Comparison of ENCODE assay signal across 8 cellular contexts in the genomic region with DNA sequence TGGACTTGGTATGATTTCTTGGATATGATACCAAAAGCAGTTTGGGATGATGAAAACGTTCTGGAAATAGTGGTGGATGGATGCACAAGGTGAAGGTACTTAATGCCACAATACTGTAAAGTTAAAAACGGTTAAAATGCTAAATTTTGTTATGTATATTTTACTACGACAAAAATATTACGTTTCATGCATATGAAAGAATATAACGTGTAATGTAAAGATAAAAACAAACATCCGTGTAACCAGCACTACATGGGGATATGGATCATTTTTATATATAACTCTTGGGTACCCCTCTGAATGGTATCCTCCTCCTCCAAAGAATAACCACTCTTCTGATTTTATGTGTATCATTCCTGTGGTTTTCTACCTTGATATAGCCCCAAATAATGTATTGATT. TPM values are rescaled to one million over a fixed set of nuclear protein-coding genes. Genes with fewer than 3 reads are reported as not detected.
A peak's percentile ranks its signal among the peaks of the same experiment; 100 is the strongest.
DNase-seq lines count a peak whose midpoint lies in the region; ATAC-seq and TF ChIP-seq lines count a peak whose summit lies in the region.

No MANE protein-coding gene starts in this region.

- TF ChIP-seq CTCF in body of pancreas (IDR thresholded peaks at IDR 0.05), result no peak

- 22 to 34% methylated on average over 6 of the region's 6 CpGs for WGBS in body of pancreas, 2 donors

- no peak overlapping the region for H3K27ac ChIP-seq in ACC112 (ENCODE audit: low read depth, low read length)
- peak overlapping the region; percentile 10 for H3K27ac ChIP-seq in HUES48 (ENCODE audit: low read depth, low read length)
- peak overlapping the region in 3 of 4 donors; percentile 57 to 78 (median 66) for H3K27ac ChIP-seq in body of pancreas
- H3K27ac ChIP-seq in mucosa of rectum (ENCODE audit: low read depth in 2 of 2, low read length in 2 of 2), result no peak overlapping the region

- intact Hi-C loops in body of pancreas (cut with DNase I) (no loop called here), left colon (cut with DNase I, micrococcal nuclease) (no loop called here)

- H3K9ac ChIP-seq in HUES48 (ENCODE audit: low read depth, low read length) (no peak overlapping the region), mucosa of rectum (ENCODE audit: low read depth in 1 of 2, low read length in 2 of 2) (peak overlapping the region; percentile 66 to 77)

- no peak for TF ChIP-seq POLR2A in body of pancreas (IDR thresholded peaks at IDR 0.05)

- no peak for DNase-seq in body of pancreas
- no peak for DNase-seq in left colon
- no peak for DNase-seq in stimulated activated CD4-positive, alpha-beta T cell treated with anti-CD3 and anti-CD28 coated beads, Interleukin-4, amount 100 ng/mL, for 4 hours
- no peak for DNase-seq in central memory CD4-positive, alpha-beta T cell

- H2AFZ ChIP-seq in ACC112 (ENCODE audit: low read length, unreplicated experiment), result peak overlapping the region; percentile 8

- H3K36me3 ChIP-seq in ACC112 (ENCODE audit: insufficient read depth, low read length) (no peaks in the 10 kb centered on the region), HUES48 (ENCODE audit: control insufficient read depth, insufficient read depth, low read length) (peaks cover 12% of the 10 kb centered on the region), body of pancreas (replicated peaks in 1 of 2; ENCODE audit: insufficient read depth in 1 of 2, low read depth in 2 of 2) (no peaks in the 10 kb centered on the region), mucosa of rectum (ENCODE audit: control insufficient read depth in 2 of 2, insufficient read depth in 2 of 2, low read length in 2 of 2) (no peaks in the 10 kb centered on the region)

- peak overlapping the region; percentile 83 for H3K4me3 ChIP-seq in ACC112 (ENCODE audit: low read depth, low read length)
- peak overlapping the region; percentile 93 for H3K4me3 ChIP-seq in HUES48 (ENCODE audit: low read depth, low read length)
- no peak overlapping the region for H3K4me3 ChIP-seq in body of pancreas
- H3K4me3 ChIP-seq in mucosa of rectum (ENCODE audit: low read length in 2 of 2), result peak overlapping the region; percentile 88 to 93

- peaks cover 2% of the 10 kb centered on the region; the same call in 1 of the 2 replicates for H3K9me3 ChIP-seq in HUES48 (ENCODE audit: control insufficient read depth, insufficient read depth, low read length)
- no peaks in the 10 kb centered on the region for H3K9me3 ChIP-seq in body of pancreas
- no peaks in the 10 kb centered on the region for H3K9me3 ChIP-seq in mucosa of rectum (ENCODE audit: control insufficient read depth in 2 of 2, low read length in 2 of 2)

- ATAC-seq in body of pancreas (no peak), left colon (no peak), GM18907 (IDR thresholded peaks at IDR 0.05; ENCODE audit: unreplicated experiment) (no peak)

- H3K79me2 ChIP-seq in ACC112 (ENCODE audit: control insufficient read depth, insufficient read depth, low read length, unreplicated experiment), result peaks cover 26% of the 10 kb centered on the region

- H3K27me3 ChIP-seq in ACC112 (ENCODE audit: insufficient read depth, low read length) (no peaks in the 10 kb centered on the region), HUES48 (ENCODE audit: control insufficient read depth, insufficient read depth, low read length) (no peaks in the 10 kb centered on the region), body of pancreas (no peaks in the 10 kb centered on the region), mucosa of rectum (ENCODE audit: control insufficient read depth in 2 of 2, insufficient read depth in 2 of 2, low read length in 2 of 2) (no peaks in the 10 kb centered on the region)

- H3K4me1 ChIP-seq in ACC112 (ENCODE audit: control insufficient read depth, insufficient read depth, low read length, unreplicated experiment) (peaks cover 25% of the 10 kb centered on the region), HUES48 (ENCODE audit: control insufficient read depth, insufficient read depth, low read length) (peaks cover 18% of the 10 kb centered on the region), body of pancreas (peaks cover 13% of the 10 kb centered on the region), mucosa of rectum (ENCODE audit: control insufficient read depth in 2 of 2, insufficient read depth in 2 of 2, low read length in 2 of 2) (peaks cover 0 to 4% of the 10 kb centered on the region in 2 donors)

RNA-seq across cellular contexts. Expression of gene CENPU, which starts 0.9 kb away (rescaled TPM):
- total RNA-seq in body of pancreas (1 to 10 TPM; 2.1 to 2.3 TPM), left colon (10 to 100 TPM in 1 of 2 donors, 1 to 10 TPM in 1; 5.8 to 11.8 TPM)

Comparison
In these comparisons a context has a peak if more than half of its experiments do, and no peak if none do; other contexts are left out.
1. H3K27ac ChIP-seq: peak in HUES48 (single experiment) and body of pancreas (3 of 4); none in ACC112 (single experiment) and mucosa of rectum (0 of 2).
2. H3K4me3 ChIP-seq: peak in ACC112 (single experiment), HUES48 (single experiment) and mucosa of rectum (2 of 2); none in body of pancreas (0 of 2).